8 cellular contexts compared by ENCODE assay signal in genomic region chr20:43954704-43955243, GRCh38. TPM values are rescaled to one million over a fixed set of nuclear protein-coding genes. Genes with fewer than 3 reads are reported as not detected.
A peak's percentile ranks its signal among the peaks of the same experiment; 100 is the strongest.
DNase-seq lines count a peak whose midpoint lies in the region; ATAC-seq and TF ChIP-seq lines count a peak whose summit lies in the region.

No MANE protein-coding gene starts in this region.

- intact Hi-C loops in stomach (cut with DNase I; ENCODE audit: low total_unique reads), result no loop called here

- no peak for TF ChIP-seq EP300 in stomach (IDR thresholded peaks at IDR 0.05)

- TF ChIP-seq POLR2A in stomach (IDR thresholded peaks at IDR 0.05), result no peak

- H3K27me3 ChIP-seq in stomach (peaks cover 0 to under 1% (median 0%) of the 10 kb centered on the region in 3 donors), WERI-Rb-1 (ENCODE audit: insufficient read depth, low read depth, severe bottlenecking) (peaks cover 80% of the 10 kb centered on the region)

- WGBS in stomach, 5 donors, result 63 to 67% (median 65%) methylated on average over 9 of the region's 9 CpGs

- H3K9me3 Mint-ChIP-seq in activated T-cell treated with anti-CD3 and anti-CD28 coated beads, Interleukin-2, amount 50 U/mL, for 24 hours, result peaks cover 11% of the 10 kb centered on the region

- H3K4me1 ChIP-seq in stomach, result peaks cover 28 to 83% (median 50%) of the 10 kb centered on the region in 4 donors

- no peak overlapping the region for H3K4me3 ChIP-seq in epithelial cell of esophagus (ENCODE audit: low read length)
- H3K4me3 ChIP-seq in stomach, result no peak overlapping the region
- H3K4me3 ChIP-seq in WERI-Rb-1 (ENCODE audit: low read depth, low read length), result no peak overlapping the region

- H3K4me3 Mint-ChIP-seq in activated T-cell treated with anti-CD3 and anti-CD28 coated beads, Interleukin-2, amount 50 U/mL, for 24 hours, result peak overlapping the region; percentile 60

- H3K36me3 ChIP-seq in stomach (no peaks in the 10 kb centered on the region), WERI-Rb-1 (no peaks in the 10 kb centered on the region)

- peaks cover 8% of the 10 kb centered on the region for H3K36me3 Mint-ChIP-seq in activated T-cell treated with anti-CD3 and anti-CD28 coated beads, Interleukin-2, amount 50 U/mL, for 24 hours (ENCODE audit: low read depth)

- peaks cover 48% of the 10 kb centered on the region for H3K27me3 Mint-ChIP-seq in activated T-cell treated with anti-CD3 and anti-CD28 coated beads, Interleukin-2, amount 50 U/mL, for 24 hours

- TF ChIP-seq CTCF in epithelial cell of esophagus (IDR thresholded peaks at IDR 0.05; ENCODE audit: insufficient read depth, low read depth, low read length, missing control alignments) (no peak), stomach (IDR thresholded peaks at IDR 0.05) (no peak), WERI-Rb-1 (IDR thresholded peaks at IDR 0.05; ENCODE audit: low read depth, low read length) (no peak)

- no peak for DNase-seq in activated T-cell treated with anti-CD3 and anti-CD28 coated beads, Interleukin-2, amount 50 U/mL, for 24 hours
- no peak for DNase-seq in activated T-cell treated with anti-CD3 and anti-CD28 coated beads, Interleukin-2, amount 50 U/mL, for 1 hour
- DNase-seq in RPMI8226, result peak; percentile 36
- DNase-seq in epithelial cell of esophagus (ENCODE audit: low read depth), result peak; percentile 16
- no peak for DNase-seq in stomach
- no peak for DNase-seq in GM19238 (ENCODE audit: insufficient read length, low spot score)
- DNase-seq in WERI-Rb-1, result no peak

- no peak for ATAC-seq in HG03175 (IDR thresholded peaks at IDR 0.05; ENCODE audit: unreplicated experiment)

- H3K9me3 ChIP-seq in stomach, result no peaks in the 10 kb centered on the region
- no peaks in the 10 kb centered on the region for H3K9me3 ChIP-seq in WERI-Rb-1 (ENCODE audit: severe bottlenecking)

- peak overlapping the region; percentile 97 for H3K27ac Mint-ChIP-seq in activated T-cell treated with anti-CD3 and anti-CD28 coated beads, Interleukin-2, amount 50 U/mL, for 24 hours

- H3K4me1 Mint-ChIP-seq in activated T-cell treated with anti-CD3 and anti-CD28 coated beads, Interleukin-2, amount 50 U/mL, for 24 hours (ENCODE audit: low read depth), result peaks cover 78% of the 10 kb centered on the region

- H3K27ac ChIP-seq in stomach, result peak overlapping the region in 3 of 5 donors; percentile 24 to 75 (median 56)
- H3K27ac ChIP-seq in WERI-Rb-1, result no peak overlapping the region

RNA-seq across cellular contexts. Expression of gene TOX2, which starts 40.1 kb away (rescaled TPM):
- 1 to 10 TPM in 3 of 5 donors, under 1 TPM in 1, not detected in 1; 0.87 to 7.0 (median 3.6) TPM for total RNA-seq in stomach
- 10 to 100 TPM; 13.3 to 20.2 (median 15.1) TPM for polyA plus RNA-seq in stomach

Comparison
In these comparisons a context has a peak if more than half of its experiments do, and no peak if none do; other contexts are left out.
1. DNase-seq: peak in RPMI8226 (single experiment) and epithelial cell of esophagus (single experiment); none in activated T-cell treated with anti-CD3 and anti-CD28 coated beads, Interleukin-2, amount 50 U/mL, for 24 hours (single experiment), activated T-cell treated with anti-CD3 and anti-CD28 coated beads, Interleukin-2, amount 50 U/mL, for 1 hour (single experiment), stomach (single experiment), GM19238 (single experiment) and WERI-Rb-1 (single experiment).